ENCODE assay signal across 30 cellular contexts in genomic region chr16:47416869-47417268, GRCh38.
"Had no signal": no experiment of that assay in that cellular context is flagged by ENCODE, and none has a peak within 500 bp of the region (broad histone marks: within the 10 kb centered on the region; RNA-seq: fewer than 3 reads in every experiment).

No MANE protein-coding gene starts in this region.

- H3K9me3 ChIP-seq: ovary, psoas muscle, right lobe of liver, sigmoid colon, thoracic aorta, thyroid gland, tibial nerve, upper lobe of left lung, uterus had no signal

- H3K4me1 Mint-ChIP-seq: nephron progenitor cell had no signal

- H3K36me3 ChIP-seq: ovary, right lobe of liver, thoracic aorta, thyroid gland, upper lobe of left lung, uterus had no signal

- H3K27ac Mint-ChIP-seq: neural progenitor cell; progenitor cell of endocrine pancreas; stimulated activated memory B cell treated with anti-CD40 and anti-IgM and Interleukin-4, amounts not matched to agents 10 μg/mL and 1 μg/mL and 100 μg/mL, for 72 hours; stimulated activated naive CD8-positive, alpha-beta T cell treated with anti-CD3 and anti-CD28 coated beads, Interleukin-15, amount 100 ng/mL, for 72 hours had no signal

- H3K27ac ChIP-seq: neural progenitor cell, ovary, parathyroid adenoma, psoas muscle, right lobe of liver, sigmoid colon, thoracic aorta, thyroid gland, tibial nerve, upper lobe of left lung, uterus had no signal

- DNase-seq: naive B cell; naive thymus-derived CD8-positive, alpha-beta T cell; nephron progenitor cell; occipital lobe; ovary; posterior cingulate gyrus; psoas muscle; right cardiac atrium; right lobe of liver; sigmoid colon; small intestine; stimulated activated CD4-positive, alpha-beta T cell treated with anti-CD3 and anti-CD28 coated beads, Interleukin-15, amount 100 ng/mL, for 24 hours; stimulated activated CD4-positive, alpha-beta T cell treated with anti-CD3 and anti-CD28 coated beads, Interleukin-2, amount 100 ng/mL, for 24 hours; stimulated activated CD4-positive, alpha-beta T cell treated with anti-CD3 and anti-CD28 coated beads, Interleukin-2, amount 100 ng/mL, for 48 hours; stimulated activated CD4-positive, alpha-beta T cell treated with anti-CD3 and anti-CD28 coated beads, Interleukin-4, amount 100 ng/mL, for 4 hours; stimulated activated CD8-positive, alpha-beta memory T cell treated with anti-CD3 and anti-CD28 coated beads, Interleukin-4, amount 100 ng/mL, for 48 hours; stimulated activated naive CD4-positive, alpha-beta T cell; stimulated activated naive CD8-positive, alpha-beta T cell treated with anti-CD3 and anti-CD28 coated beads, Interleukin-15, amount 100 ng/mL, for 72 hours; stimulated activated naive CD8-positive, alpha-beta T cell treated with anti-CD3 and anti-CD28 coated beads, Interleukin-15, Interleukin-2, amounts not matched to agents 100 U/mL and 50 U/mL, for 24 hours; substantia nigra; thyroid gland; trophoblast cell; upper lobe of left lung; uterus had no signal

- H3K4me2 ChIP-seq: neural progenitor cell had no signal

- ATAC-seq: naive thymus-derived CD8-positive, alpha-beta T cell; psoas muscle; right cardiac atrium; right lobe of liver; stimulated activated memory B cell treated with anti-CD40 and anti-IgM and Interleukin-4, amounts not matched to agents 10 μg/mL and 1 μg/mL and 100 μg/mL, for 72 hours; stimulated activated naive CD8-positive, alpha-beta T cell treated with anti-CD3 and anti-CD28 coated beads, Interleukin-15, amount 100 ng/mL, for 72 hours; stimulated activated naive CD8-positive, alpha-beta T cell treated with anti-CD3 and anti-CD28 coated beads, Interleukin-15, Interleukin-2, amounts not matched to agents 100 U/mL and 50 U/mL, for 24 hours had no signal

- H3K27me3 ChIP-seq: neural progenitor cell, ovary, right lobe of liver, sigmoid colon, thyroid gland, tibial nerve, upper lobe of left lung, uterus had no signal

- H3K27me3 Mint-ChIP-seq: naive B cell; naive thymus-derived CD8-positive, alpha-beta T cell; progenitor cell of endocrine pancreas; stimulated activated memory B cell treated with anti-CD40 and anti-IgM and Interleukin-4, amounts not matched to agents 10 μg/mL and 1 μg/mL and 100 μg/mL, for 72 hours; stimulated activated naive CD8-positive, alpha-beta T cell treated with anti-CD3 and anti-CD28 coated beads, Interleukin-15, amount 100 ng/mL, for 72 hours had no signal

- H3K9ac ChIP-seq: neural progenitor cell, parathyroid adenoma had no signal

- H3K4me3 Mint-ChIP-seq: naive B cell; naive thymus-derived CD8-positive, alpha-beta T cell; nephron progenitor cell; neural progenitor cell; stimulated activated memory B cell treated with anti-CD40 and anti-IgM and Interleukin-4, amounts not matched to agents 10 μg/mL and 1 μg/mL and 100 μg/mL, for 72 hours; stimulated activated naive CD8-positive, alpha-beta T cell treated with anti-CD3 and anti-CD28 coated beads, Interleukin-15, amount 100 ng/mL, for 72 hours had no signal

- H3K4me3 ChIP-seq: neural progenitor cell, ovary, psoas muscle, right lobe of liver, sigmoid colon, thoracic aorta, thyroid gland, tibial nerve, upper lobe of left lung, uterus had no signal

- H3K9me3 Mint-ChIP-seq: naive B cell; nephron progenitor cell; neural progenitor cell; stimulated activated memory B cell treated with anti-CD40 and anti-IgM and Interleukin-4, amounts not matched to agents 10 μg/mL and 1 μg/mL and 100 μg/mL, for 72 hours had no signal

- H2AFZ ChIP-seq: neural progenitor cell, parathyroid adenoma had no signal
